Comparison of ENCODE assay signal across 19 cellular contexts in the genomic region with DNA sequence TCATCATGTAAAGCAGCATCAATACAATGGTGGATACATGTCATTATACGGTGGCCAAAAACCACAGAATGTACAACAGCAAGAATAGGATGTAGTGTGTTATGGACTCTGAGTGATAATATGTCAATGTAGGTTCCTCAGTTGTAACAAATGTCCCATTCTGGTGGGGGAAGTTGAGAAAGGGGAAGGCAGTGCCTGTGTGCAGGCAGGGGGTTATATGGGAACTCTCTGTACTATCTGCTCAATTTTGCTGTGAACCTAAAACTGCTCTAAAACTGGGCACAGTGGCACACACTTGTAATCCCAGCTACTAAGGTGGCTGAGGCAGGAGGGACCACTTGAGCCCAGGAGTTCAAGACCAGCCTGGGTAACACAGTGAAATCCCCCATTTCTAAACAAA. TPM values are rescaled to one million over a fixed set of nuclear protein-coding genes. Genes with fewer than 3 reads are reported as not detected.
DNase-seq lines count a peak whose midpoint lies in the region; ATAC-seq, FAIRE-seq and TF ChIP-seq lines count a peak whose summit lies in the region.
"Had no signal": no experiment of that assay in that cellular context is flagged by ENCODE, and none has a peak within 500 bp of the region (broad histone marks: within the 10 kb centered on the region; RNA-seq: fewer than 3 reads in every experiment).

No MANE protein-coding gene starts in this region.

- TF ChIP-seq EP300 in K562 (IDR thresholded peaks at IDR 0.05; ENCODE audit: low read length) = no peak

- no peak overlapping the region for H2AK5ac ChIP-seq in trophoblast cell (ENCODE audit: low read length)

- H2BK120ac ChIP-seq in trophoblast cell (ENCODE audit: insufficient read depth, low read length, poor library complexity) = no peak overlapping the region

- no peak overlapping the region for H3K23ac ChIP-seq in trophoblast cell (ENCODE audit: low read length)

- H4K20me1 ChIP-seq in K562 (replicated peaks; ENCODE audit: control insufficient read depth, insufficient read depth, low read length) = no peaks in the 10 kb centered on the region

- H3K18ac ChIP-seq in trophoblast cell (ENCODE audit: low read length) = no peak overlapping the region

- in situ Hi-C loops in K562 (cut with MboI) = no loop called here
- in situ Hi-C loops in GM13976 (cut with MboI; ENCODE audit: low sequenced_read_pairs, unreplicated experiment) = no loop called here

- 53% methylated on average over 1 of the region's 1 CpG for WGBS in K562 (ENCODE audit: insufficient coverage, low coverage, missing lambda C conversion rate)
- WGBS in trophoblast cell (ENCODE audit: extremely low coverage, insufficient coverage, insufficient read length) = no CpG with 5 or more reads among the region's 1 CpG

- peak; percentile 64 for DNase-seq in NOMO-1 treated with DMSO at 0.1 percent for 48 hours (lab: John Stamatoyannopoulos, UW; ENCODE audit: unreplicated experiment)
- DNase-seq in K562 (ENCODE audit: extremely low read depth in 1 of 4, low spot score in 3 of 4) = no peak
- no peak for DNase-seq in trophoblast cell
- no peak for DNase-seq in RKO (ENCODE audit: low spot score)
- no peak for DNase-seq in AG08395 (ENCODE audit: low spot score)
- DNase-seq in GM13976 (ENCODE audit: low spot score) = no peak
- DNase-seq: activated naive CD4-positive, alpha-beta T cell treated with Interleukin-2 at 50 U/mL for 16 hours; body of pancreas; esophagus squamous epithelium; HCEC 1CT; heart right ventricle; NCI-H1092 treated with DMSO at 0.1 percent for 48 hours; NCI-H345; SW 1271 had no signal

- H3K27me3 ChIP-seq in K562 (ENCODE audit: control insufficient read depth in 2 of 2, insufficient read depth in 2 of 2, low read length in 2 of 2) (no peaks in the 10 kb centered on the region), trophoblast cell (ENCODE audit: insufficient read depth, low read length) (no peaks in the 10 kb centered on the region)
- H3K27me3 ChIP-seq: body of pancreas, esophagus squamous epithelium, heart right ventricle had no signal

- intact Hi-C loops in K562 (cut with micrococcal nuclease) = no loop called here

- H3K4me3 ChIP-seq in HEK293 (ENCODE audit: low read depth, low read length) (no peak overlapping the region), K562 (no peak overlapping the region), trophoblast cell (ENCODE audit: low read depth, low read length) (no peak overlapping the region)
- H3K4me3 ChIP-seq: body of pancreas, esophagus squamous epithelium, heart right ventricle had no signal

- no peak overlapping the region for H4K91ac ChIP-seq in trophoblast cell (ENCODE audit: low read depth, low read length)

- H3K79me1 ChIP-seq in trophoblast cell (ENCODE audit: low read length) = peaks cover 6% of the 10 kb centered on the region

- POLR2A ChIA-PET in HEK293 (lab: Yijun Ruan, JAX) (no interaction called here), K562 (lab: Yijun Ruan, JAX) (interaction anchor here (1.0 kb wide), 1 partner anchor 9 kb away, joined by 4 read pairs; no protein-coding TSS in a partner anchor)

- H3K27ac ChIP-seq in HEK293 (ENCODE audit: extremely low read depth, low read depth, low read length) (no peak overlapping the region), K562 (ENCODE audit: extremely low read depth, low read depth, low read length) (no peak overlapping the region), trophoblast cell (ENCODE audit: low read depth, low read length) (no peak overlapping the region)

- BruUV-seq in K562 (replicated peaks; lab: Mats Ljungman, UMichigan) = no TSS peak

- H3K14ac ChIP-seq in trophoblast cell (ENCODE audit: low read length) = no peak overlapping the region

- no peaks in the 10 kb centered on the region for H3K9me1 ChIP-seq in K562 (ENCODE audit: control insufficient read depth, insufficient read depth, low read length)

- CTCF ChIA-PET in HEK293 (lab: Yijun Ruan, JAX) (no interaction called here), K562 (lab: Yijun Ruan, JAX; ENCODE audit: low intra/inter-chr PET ratio) (no interaction called here)

- no peak for TF ChIP-seq RAD21 in K562 (CRISPR knock-in tag; conservative IDR thresholded peaks at IDR 0.05 in 1 of 2, IDR thresholded peaks at IDR 0.05 in 1 of 2)

- no peak overlapping the region for H2BK5ac ChIP-seq in trophoblast cell (ENCODE audit: low read depth, low read length, poor library complexity)

- no peak overlapping the region for H2AFZ ChIP-seq in K562 (ENCODE audit: low read depth, low read length)
- no peak overlapping the region for H2AFZ ChIP-seq in trophoblast cell (ENCODE audit: insufficient read depth, low read length, poor library complexity)

- H3K9ac ChIP-seq in K562 (ENCODE audit: insufficient read depth in 1 of 2, low read depth in 2 of 2, low read length in 2 of 2) (no peak overlapping the region), trophoblast cell (ENCODE audit: low read length) (no peak overlapping the region)

- no peaks in the 10 kb centered on the region for H3K9me3 ChIP-seq in HEK293 (ENCODE audit: control insufficient read depth, insufficient read depth, low read depth, low read length)
- no peaks in the 10 kb centered on the region for H3K9me3 ChIP-seq in K562 (replicated peaks; ENCODE audit: control insufficient read depth, insufficient read depth, low read depth, low read length)
- no peaks in the 10 kb centered on the region for H3K9me3 ChIP-seq in trophoblast cell (ENCODE audit: insufficient read depth, low read depth, low read length)
- H3K9me3 ChIP-seq: body of pancreas, Caco-2, esophagus squamous epithelium, heart right ventricle had no signal

- H2BK12ac ChIP-seq in trophoblast cell (ENCODE audit: low read length) = no peak overlapping the region

- ATAC-seq in K562 (no peak), GM18868 (IDR thresholded peaks at IDR 0.05; ENCODE audit: unreplicated experiment) (no peak)
- ATAC-seq: body of pancreas; stimulated activated effector memory CD8-positive, alpha-beta T cell treated with anti-CD3 and anti-CD28 coated beads, Interleukin-12 subunit alpha, Interleukin-12 subunit beta, amount 100 ng/mL, for 72 hours had no signal

- TF ChIP-seq CTCF in HEK293 (tag by site-specific recombination; IDR thresholded peaks at IDR 0.05) (no peak), K562 (IDR thresholded peaks at IDR 0.05 in 2 of 3, conservative IDR thresholded peaks at IDR 0.05 in 1 of 3; ENCODE audit: insufficient read depth in 2 of 3, low read depth in 1 of 3, low read length in 3 of 3) (no peak), GM13976 (IDR thresholded peaks at IDR 0.05; ENCODE audit: borderline replicate concordance, control extremely low read depth, extremely low read depth, insufficient read depth, missing control alignments) (no peak)

- H3K79me2 ChIP-seq in K562 (ENCODE audit: control insufficient read depth, insufficient read depth, low read length) = peaks cover 75% of the 10 kb centered on the region
- H3K79me2 ChIP-seq in trophoblast cell (ENCODE audit: control insufficient read depth, insufficient read depth, low read length, poor library complexity) = peaks cover 12% of the 10 kb centered on the region

- H4K8ac ChIP-seq in trophoblast cell (ENCODE audit: low read depth, low read length) = no peak overlapping the region

- H3K4ac ChIP-seq in trophoblast cell (ENCODE audit: low read depth, low read length) = peak overlapping the region; percentile 35

- H3K36me3 ChIP-seq in HEK293 (ENCODE audit: control insufficient read depth in 2 of 2, insufficient read depth in 1 of 2, low read length in 2 of 2) = peaks cover 0 to 9% of the 10 kb centered on the region in 2 experiments; a peak in 2 of 3 replicates
- peaks cover 40% of the 10 kb centered on the region for H3K36me3 ChIP-seq in K562 (ENCODE audit: control insufficient read depth, insufficient read depth, low read length)
- H3K36me3 ChIP-seq in trophoblast cell (ENCODE audit: control insufficient read depth in 1 of 2, insufficient read depth in 2 of 2, low read length in 2 of 2) = peaks cover 3% of the 10 kb centered on the region in 2 experiments
- H3K36me3 ChIP-seq: esophagus squamous epithelium, heart right ventricle had no signal

- no peak for TF ChIP-seq POLR2A in K562 (conservative IDR thresholded peaks at IDR 0.05)

- no peak overlapping the region for H4K12ac ChIP-seq in trophoblast cell (ENCODE audit: low read depth, low read length)

- no peaks in the 10 kb centered on the region for H3K4me1 ChIP-seq in HEK293 (ENCODE audit: control insufficient read depth, insufficient read depth, low read length)
- peaks cover 17 to 19% of the 10 kb centered on the region in 2 experiments for H3K4me1 ChIP-seq in K562 (replicated peaks in 1 of 2; ENCODE audit: control insufficient read depth in 2 of 2, insufficient read depth in 2 of 2, low read length in 2 of 2)
- H3K4me1 ChIP-seq in trophoblast cell (ENCODE audit: control insufficient read depth in 1 of 2, insufficient read depth in 2 of 2, low read length in 2 of 2) = peaks cover 7 to 10% of the 10 kb centered on the region in 2 experiments

- FAIRE-seq in K562 (lab: Jason Lieb, UNC) = no peak
- FAIRE-seq: keratinocyte had no signal

- H3K4me2 ChIP-seq in K562 (ENCODE audit: insufficient read depth, low read length) = no peak overlapping the region
- H3K4me2 ChIP-seq in trophoblast cell (ENCODE audit: low read length) = no peak overlapping the region

TF ChIP-seq in HEK293, 187 proteins besides CTCF, POLR2A, EP300 and RAD21:
- TF ChIP-seq ZNF600 (tag by site-specific recombination; IDR thresholded peaks at IDR 0.05) (0 out of 2 replicates have a peak, but pooled peaks have one; percentile 26), ZNF792 (tag by site-specific recombination; IDR thresholded peaks at IDR 0.05) (no peak)

TF ChIP-seq in K562, 482 proteins besides CTCF, POLR2A, EP300 and RAD21 (continues in another document):
- TF ChIP-seq GTF2F1 (IDR thresholded peaks at IDR 0.05; ENCODE audit: low read depth, low read length) (no peak), ZNF3 (CRISPR knock-in tag; IDR thresholded peaks at IDR 0.05) (no peak)

RNA-seq across cellular contexts. Expression of a gene that starts 5.9 kb away (rescaled TPM):
- total RNA-seq in K562 (2011; cell fraction: chromatin; rRNA removed; ENCODE audit: low replicate concordance) = 73.9 and 131 TPM in 2 replicates
- total RNA-seq in K562 (2011; cell fraction: nucleolus; rRNA removed) = 41.7 and 54.3 TPM in 2 replicates
- 82.8 and 110 TPM in 2 replicates for total RNA-seq in K562 (2011; cell fraction: nucleoplasm; rRNA removed)
- 30.2 and 41.1 TPM in 2 replicates for total RNA-seq in K562 (2014; rRNA removed)
- 26.5 and 34.3 TPM in 2 replicates for total RNA-seq in K562 (2014; rRNA removed; fragmentation: Illumina TruSeq; extraction: Trizol)
- total RNA-seq in K562 (2015; rRNA removed; fragmentation: Illumina TruSeq; extraction: Trizol) = 34.2 and 37.0 TPM in 2 replicates
- 36.5 and 41.4 TPM in 2 replicates for total RNA-seq in K562 (2021)
- polyA plus RNA-seq in K562 (2011; rRNA removed) = 21.1 and 24.3 TPM in 2 replicates
- polyA plus RNA-seq in K562 (2011; cell fraction: cytosol; rRNA removed) = 14.9 and 18.8 TPM in 2 replicates
- polyA plus RNA-seq in K562 (2011; cell fraction: nucleus; rRNA removed) = 46.9 and 59.6 TPM in 2 replicates
- polyA plus RNA-seq in K562 (2012) = 24.3 and 24.8 TPM in 2 replicates
- 22.6 and 30.2 TPM in 2 replicates for polyA plus RNA-seq in K562 (2014; fragmentation: Illumina TruSeq; extraction: Trizol)
- polyA plus RNA-seq in K562 (2014; fragmentation: Nextera tagmentation; extraction: Ambion mirVana) = 1 to 10 TPM; 3.6 to 6.7 TPM
- polyA plus RNA-seq in K562 (2014; rRNA removed) = 34.7 and 34.8 TPM in 2 replicates
- 30.6 and 34.6 TPM in 2 replicates for polyA minus RNA-seq in K562 (2011; rRNA and poly(A)+ RNA removed)
- 12.8 and 13.7 TPM in 2 replicates for polyA minus RNA-seq in K562 (2011; cell fraction: cytosol; rRNA and poly(A)+ RNA removed)
- 15.5 and 26.4 TPM in 2 replicates for polyA minus RNA-seq in K562 (2011; cell fraction: nucleus; rRNA and poly(A)+ RNA removed)
- polyA plus RNA-seq in trophoblast cell (2013) = 26.7 TPM in 2 replicates
